24 cellular contexts compared by ENCODE assay signal in the genomic region with DNA sequence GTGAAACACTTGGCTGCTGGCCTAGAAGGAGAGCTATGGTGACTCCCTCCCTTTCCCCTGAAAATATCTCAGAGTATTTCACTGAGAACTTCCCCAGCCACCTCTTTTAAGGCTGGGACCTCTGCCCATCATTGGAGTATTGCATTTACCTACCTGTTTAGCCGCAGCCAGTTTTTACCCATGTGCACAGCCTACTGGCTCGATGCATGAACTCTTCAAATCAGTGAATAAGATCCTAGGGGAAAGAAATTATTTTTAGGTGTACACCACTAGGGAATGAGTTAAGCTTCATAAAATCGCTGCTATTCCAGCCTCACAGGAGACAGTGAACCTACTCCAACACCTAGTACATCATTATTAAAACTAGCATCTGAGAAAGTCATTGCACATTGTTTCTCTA.
"Had no signal": no experiment of that assay in that cellular context is flagged by ENCODE, and none has a peak within 500 bp of the region (broad histone marks: within the 10 kb centered on the region; RNA-seq: fewer than 3 reads in every experiment).

No MANE protein-coding gene starts in this region.

- H3K36me3 ChIP-seq: brain microvascular endothelial cell, colonic mucosa, left lung, prostate gland, tibial artery, vagina had no signal

- H3K9me3 ChIP-seq: colonic mucosa, prostate gland, vagina had no signal

- DNase-seq: activated CD4-positive, CD25-positive, alpha-beta regulatory T cell treated with anti-CD3 and anti-CD28 coated beads, Interleukin-2, amount 50 U/mL, for 72 hours; activated CD8-positive, alpha-beta memory T cell treated with anti-CD3 and anti-CD28 coated beads for 24 hours; activated CD8-positive, alpha-beta memory T cell treated with anti-CD3 and anti-CD28 coated beads, Interleukin-2, amount 50 U/mL, for 48 hours; activated effector memory CD4-positive, alpha-beta T cell treated with anti-CD3 and anti-CD28 coated beads, Interleukin-2, amount 50 U/mL, for 16 hours; activated naive CD4-positive, alpha-beta T cell treated with anti-CD3 and anti-CD28 coated beads, Interleukin-2, amount 50 U/mL, for 16 hours; activated T-cell treated with anti-CD3 and anti-CD28 coated beads, Interleukin-2, amount 50 U/mL, for 72 hours; aorta; brain microvascular endothelial cell; colonic mucosa; foreskin melanocyte; glutamatergic neuron; left lung; midbrain; occipital lobe; right cardiac atrium; stimulated activated naive CD8-positive, alpha-beta T cell treated with anti-CD3 and anti-CD28 coated beads, Interleukin-15, Interleukin-2, amounts not matched to agents 100 U/mL and 50 U/mL, for 24 hours; substantia nigra; T1000; tibial artery had no signal

- ATAC-seq: activated T-cell treated with anti-CD3 and anti-CD28 coated beads, Interleukin-2, amount 50 U/mL, for 72 hours; right cardiac atrium; stimulated activated naive CD8-positive, alpha-beta T cell treated with anti-CD3 and anti-CD28 coated beads, Interleukin-15, Interleukin-2, amounts not matched to agents 100 U/mL and 50 U/mL, for 24 hours had no signal

- H3K27me3 ChIP-seq: brain microvascular endothelial cell, colonic mucosa, left lung, tibial artery, vagina had no signal

- H3K4me3 Mint-ChIP-seq: activated T-cell treated with anti-CD3 and anti-CD28 coated beads, Interleukin-2, amount 50 U/mL, for 72 hours; central memory CD8-positive, alpha-beta T cell; nephron had no signal

- H3K4me3 ChIP-seq: colonic mucosa, left lung, prostate gland, skin epidermis, tibial artery, vagina had no signal

- H3K27ac Mint-ChIP-seq: activated T-cell treated with anti-CD3 and anti-CD28 coated beads, Interleukin-2, amount 50 U/mL, for 72 hours; nephron had no signal

- H3K27ac ChIP-seq: brain microvascular endothelial cell, colonic mucosa, left lung, prostate gland, skin epidermis, tibial artery, vagina had no signal

- H3K4me1 ChIP-seq: colonic mucosa, left lung, prostate gland, tibial artery, vagina had no signal

- H3K4me1 Mint-ChIP-seq: central memory CD8-positive, alpha-beta T cell; nephron had no signal
